In the genomic region with DNA sequence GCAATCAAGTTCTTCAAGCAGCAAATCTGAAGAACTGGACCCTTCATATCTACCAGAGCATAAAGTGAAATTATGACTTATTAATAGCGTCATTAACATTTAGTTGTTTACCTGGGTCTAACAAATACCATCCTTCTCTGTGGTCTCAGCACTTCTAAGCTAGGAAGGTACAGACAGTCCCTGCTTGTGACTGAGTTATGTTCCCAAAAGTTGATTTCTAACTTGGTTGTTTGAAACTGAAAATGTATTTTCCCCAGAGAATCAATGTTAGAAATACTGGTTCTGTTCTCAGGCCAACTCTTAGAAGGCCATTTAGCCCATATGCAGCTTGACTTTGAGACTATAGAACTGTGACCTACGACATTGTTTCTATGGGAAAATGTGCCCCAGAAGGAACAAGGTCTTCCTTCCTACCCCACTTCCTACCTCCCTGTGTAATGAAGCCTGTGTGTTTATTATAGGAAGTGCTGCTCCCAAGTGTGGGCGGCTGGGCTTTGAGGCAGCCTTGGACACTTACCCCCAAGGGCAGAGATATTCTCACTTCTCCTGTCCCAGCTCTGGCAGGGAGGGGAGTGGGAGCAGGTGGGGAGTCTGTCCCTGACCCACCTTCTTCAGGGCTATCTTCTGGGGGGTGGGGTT, we compare ENCODE assay signal across 8 cellular contexts. TPM values are rescaled to one million over a fixed set of nuclear protein-coding genes. Genes with fewer than 3 reads are reported as not detected.
A peak's percentile ranks its signal among the peaks of the same experiment; 100 is the strongest.
DNase-seq lines count a peak whose midpoint lies in the region; ATAC-seq and TF ChIP-seq lines count a peak whose summit lies in the region.
"Had no signal": no experiment of that assay in that cellular context is flagged by ENCODE, and none has a peak within 500 bp of the region (broad histone marks: within the 10 kb centered on the region; RNA-seq: fewer than 3 reads in every experiment).

No MANE protein-coding gene starts in this region.

- peak overlapping the region; percentile 89 for H3K27ac Mint-ChIP-seq in memory B cell

- no peaks in the 10 kb centered on the region for H3K9me2 ChIP-seq in GM23248 (ENCODE audit: insufficient read depth)

- in situ Hi-C loops in GM23248 (cut with MboI) (no loop called here), IMR-90 (cut with MboI; ENCODE audit: low sequenced_read_pairs) (loop anchor here (25.0 kb wide), 1 partner anchor 655 kb away; no protein-coding TSS in a partner anchor)

- no peak for TF ChIP-seq EP300 in stomach (IDR thresholded peaks at IDR 0.05)

- H2BK15ac ChIP-seq in IMR-90 (ENCODE audit: low read depth, low read length) = no peak overlapping the region

- TF ChIP-seq POLR2A in IMR-90 (IDR thresholded peaks at IDR 0.05; ENCODE audit: low read depth, low read length) (no peak), stomach (IDR thresholded peaks at IDR 0.05) (no peak)

- H3K9me3 ChIP-seq in GM23248 (ENCODE audit: low read depth) (no peaks in the 10 kb centered on the region), IMR-90 (ENCODE audit: control insufficient read depth, insufficient read depth, low read length) (no peaks in the 10 kb centered on the region), stomach (no peaks in the 10 kb centered on the region)

- POLR2A ChIA-PET in IMR-90 (lab: Charles Lee; ENCODE audit: unreplicated experiment) = no interaction called here

- no peak overlapping the region for H3K56ac ChIP-seq in IMR-90 (ENCODE audit: extremely low read depth, insufficient read depth, low read length)

- no peak overlapping the region; a peak in 1 of 4 replicates for H4K8ac ChIP-seq in IMR-90 (ENCODE audit: low read depth in 2 of 2, low read length in 2 of 2)

- no peak for TF ChIP-seq RAD21 in IMR-90 (IDR thresholded peaks at IDR 0.05; ENCODE audit: low read length)

- H3F3A ChIP-seq in GM23248 (ENCODE audit: insufficient read depth) = peaks cover 14% of the 10 kb centered on the region

- H3K9me3 Mint-ChIP-seq in memory B cell = peaks cover 1% of the 10 kb centered on the region

- peaks cover 24% of the 10 kb centered on the region for H3K4me1 ChIP-seq in GM23248 (ENCODE audit: insufficient read depth)
- peaks cover 7% of the 10 kb centered on the region; the same call in 1 of the 2 replicates for H3K4me1 ChIP-seq in IMR-90 (ENCODE audit: control insufficient read depth, insufficient read depth, low read length)
- H3K4me1 ChIP-seq in stomach = peaks cover 11 to 35% (median 28%) of the 10 kb centered on the region in 4 donors

- H3K4me3 ChIP-seq in GM23248 = no peak overlapping the region
- no peak overlapping the region for H3K4me3 ChIP-seq in IMR-90 (ENCODE audit: insufficient read depth, low read depth, low read length)
- no peak overlapping the region for H3K4me3 ChIP-seq in stomach

- no peaks in the 10 kb centered on the region for H3K36me3 Mint-ChIP-seq in memory B cell

- H4K5ac ChIP-seq in IMR-90 (ENCODE audit: low read depth, low read length) = no peak overlapping the region; the same call in 1 of the 2 replicates

- no peaks in the 10 kb centered on the region for H3K79me2 ChIP-seq in GM23248 (ENCODE audit: insufficient read depth)

- TF ChIP-seq CTCF in IMR-90 (conservative IDR thresholded peaks at IDR 0.05; ENCODE audit: low read depth, low read length) = no peak
- no peak for TF ChIP-seq CTCF in stomach (IDR thresholded peaks at IDR 0.05)

- H3K4me3 Mint-ChIP-seq in memory B cell = peak overlapping the region; percentile 44
- H3K4me3 Mint-ChIP-seq: naive B cell had no signal

- no peak for DNase-seq in GM23248
- no peak for DNase-seq in IMR-90
- DNase-seq in memory B cell (ENCODE audit: low spot score in 2 of 2) = no peak
- no peak for DNase-seq in SK-N-DZ (ENCODE audit: low spot score)
- DNase-seq in dedifferentiated amniotic fluid mesenchymal stem cell (ENCODE audit: extremely low spot score) = no peak
- DNase-seq in stomach = no peak
- DNase-seq: naive B cell had no signal

- H3K79me1 ChIP-seq in IMR-90 (ENCODE audit: low read depth in 1 of 2, low read length in 2 of 2) = 0 out of 4 replicates have a peak, but pooled peaks cover 0 to under 1% of the 10 kb centered on the region in 2 experiments

- no peak overlapping the region for H3K23ac ChIP-seq in IMR-90 (ENCODE audit: low read depth, low read length)

- H3K27ac ChIP-seq in GM23248 (no peak overlapping the region), IMR-90 (ENCODE audit: insufficient read depth, low read length) (no peak overlapping the region), stomach (no peak overlapping the region)

- peaks cover 1% of the 10 kb centered on the region for H3K9me1 ChIP-seq in IMR-90 (ENCODE audit: insufficient read depth, low read length)

- no peak overlapping the region for H3K4me2 ChIP-seq in GM23248 (ENCODE audit: unreplicated experiment)
- peak overlapping the region; percentile 16; the same call in 1 of the 2 replicates for H3K4me2 ChIP-seq in IMR-90 (ENCODE audit: low read depth, low read length)

- H3K9ac ChIP-seq in GM23248 = no peak overlapping the region
- no peak overlapping the region for H3K9ac ChIP-seq in IMR-90 (ENCODE audit: low read depth, low read length)

- no peaks in the 10 kb centered on the region for H3K36me3 ChIP-seq in GM23248 (ENCODE audit: low read depth)
- H3K36me3 ChIP-seq in IMR-90 (ENCODE audit: control insufficient read depth, insufficient read depth, low read length) = no peaks in the 10 kb centered on the region
- no peaks in the 10 kb centered on the region for H3K36me3 ChIP-seq in stomach

- no TSS peak for BruUV-seq in IMR-90 (replicated peaks; lab: Mats Ljungman, UMichigan)

- H2BK20ac ChIP-seq in IMR-90 (ENCODE audit: low read depth, low read length) = 0 out of 2 replicates have a peak overlapping the region, but pooled peaks have one; percentile 28

- H2AK5ac ChIP-seq in IMR-90 (ENCODE audit: low read depth, low read length) = peak overlapping the region; percentile 29; the same call in 1 of the 2 replicates

- no peaks in the 10 kb centered on the region for H3K27me3 ChIP-seq in GM23248 (replicated peaks; ENCODE audit: insufficient read depth)
- H3K27me3 ChIP-seq in IMR-90 (ENCODE audit: control insufficient read depth, insufficient read depth, low read length) = no peaks in the 10 kb centered on the region
- no peaks in the 10 kb centered on the region for H3K27me3 ChIP-seq in stomach

- no peak overlapping the region; the same call in 1 of the 2 replicates for H4K91ac ChIP-seq in IMR-90 (ENCODE audit: insufficient read depth, low read depth, low read length)

- intact Hi-C loops in IMR-90 (cut with micrococcal nuclease) = no loop called here
- intact Hi-C loops in stomach (cut with DNase I; ENCODE audit: low total_unique reads) = no loop called here

- H3K4me1 Mint-ChIP-seq in memory B cell = peaks cover 28% of the 10 kb centered on the region

- no peak overlapping the region for H2AK9ac ChIP-seq in IMR-90 (replicated peaks; ENCODE audit: low read depth, low read length, poor library complexity)

- H3K18ac ChIP-seq in IMR-90 (ENCODE audit: low read depth, low read length) = peak overlapping the region; percentile 72; the same call in 1 of the 2 replicates

- 0 out of 2 replicates have a peak overlapping the region, but pooled peaks have one; percentile 28 for H3K14ac ChIP-seq in IMR-90 (replicated peaks; ENCODE audit: low read depth, low read length)

- H2AFZ ChIP-seq in GM23248 = peak overlapping the region; percentile 3; the same call in 1 of the 2 replicates
- H2AFZ ChIP-seq in IMR-90 (replicated peaks; ENCODE audit: low read length, poor library complexity) = peak overlapping the region; percentile 72

- H3K27me3 Mint-ChIP-seq in memory B cell = no peaks in the 10 kb centered on the region

- 86 to 93% methylated on average over 3 of the region's 3 CpGs for WGBS in GM23248 (ENCODE audit: low coverage in 1 of 2, low lambda C conversion rate in 2 of 2, missing lambda C conversion rate in 2 of 2), 2 experiments
- WGBS in IMR-90 (ENCODE audit: extremely low coverage in 2 of 2, insufficient read length in 1 of 2), 2 experiments = no CpG with 5 or more reads among the region's 3 CpGs
- WGBS in stomach, 5 donors = 69 to 73% (median 71%) methylated on average over 3 of the region's 3 CpGs

- dilution Hi-C loops in IMR-90 (cut with HindIII; ENCODE audit: low sequenced_read_pairs, unreplicated experiment) = no loop called here

- H4K20me1 ChIP-seq in GM23248 (ENCODE audit: insufficient read depth) (no peaks in the 10 kb centered on the region), IMR-90 (ENCODE audit: insufficient read depth, low read length) (no peaks in the 10 kb centered on the region)

- peak overlapping the region; percentile 1 for H2BK5ac ChIP-seq in IMR-90 (ENCODE audit: low read depth, low read length, poor library complexity, severe bottlenecking)

- ATAC-seq in GM18907 (IDR thresholded peaks at IDR 0.05; ENCODE audit: unreplicated experiment) = peak; percentile 52
- ATAC-seq in IMR-90 (ENCODE audit: low read depth) = peak; percentile 31
- no peak for ATAC-seq in memory B cell (ENCODE audit: low read depth)

- CTCF ChIA-PET in IMR-90 (lab: Yijun Ruan, JAX) = interaction anchor here (0.6 to 0.9 kb wide), 2 partner anchors 101 to 218 kb away, joined by 3 to 4 read pairs; no protein-coding TSS in a partner anchor

- no peak overlapping the region for H2BK120ac ChIP-seq in IMR-90 (ENCODE audit: low read depth, low read length)

- H3K4ac ChIP-seq in IMR-90 (ENCODE audit: low read depth, low read length) = no peak overlapping the region

TF ChIP-seq in IMR-90, 13 proteins besides CTCF, POLR2A, EP300 and RAD21 (continues in another document):
- TF ChIP-seq SMC3 (IDR thresholded peaks at IDR 0.05; ENCODE audit: low read depth, low read length) = no peak

RNA-seq across cellular contexts. Expression of gene MAPK6, which starts 12.2 kb away (rescaled TPM):
- 55.4 and 69.3 TPM in 2 replicates for total RNA-seq in GM23248 (2014; rRNA removed; shearing (Covaris generic))
- 36.0 and 36.5 TPM in 2 replicates for polyA plus RNA-seq in GM23248 (2016; fragmentation: Nextera tagmentation; extraction: Ambion mirVana)
- total RNA-seq in IMR-90 (2012; rRNA removed) = 60.6 and 84.2 TPM in 2 replicates
- polyA plus RNA-seq in IMR-90 (2012; rRNA removed) = 17.9 and 22.6 TPM in 2 replicates
- polyA plus RNA-seq in IMR-90 (2012; cell fraction: cytosol; rRNA removed) = 5.0 and 5.8 TPM in 2 replicates
- polyA plus RNA-seq in IMR-90 (2012; cell fraction: nucleus; rRNA removed; ENCODE audit: low replicate concordance) = 2.0 and 13.3 TPM in 2 replicates
- polyA plus RNA-seq in SK-N-DZ (2014; cell fraction: cytosol; rRNA removed) = 41.8 and 47.4 TPM in 2 replicates
- polyA plus RNA-seq in SK-N-DZ (2014; cell fraction: nucleus; rRNA removed) = 16.2 and 16.5 TPM in 2 replicates
- 100 to 1,000 TPM in 1 of 5 donors, 10 to 100 TPM in 3, 1 to 10 TPM in 1; 2.3 to 159 (median 26.8) TPM for total RNA-seq in stomach
- polyA plus RNA-seq in stomach = 10 to 100 TPM in 2 of 3 donors, 1 to 10 TPM in 1; 8.3 to 13.3 (median 10.1) TPM

RNA-seq across cellular contexts. Expression of gene LEO1, which starts 35.2 kb away (rescaled TPM):
- total RNA-seq in GM23248 (2014; rRNA removed; shearing (Covaris generic)) = 28.1 and 33.6 TPM in 2 replicates
- polyA plus RNA-seq in GM23248 (2016; fragmentation: Nextera tagmentation; extraction: Ambion mirVana) = 34.1 and 36.0 TPM in 2 replicates
- total RNA-seq in IMR-90 (2012; rRNA removed) = 11.5 and 30.3 TPM in 2 replicates
- polyA plus RNA-seq in IMR-90 (2012; rRNA removed) = 7.7 and 9.0 TPM in 2 replicates
- polyA plus RNA-seq in IMR-90 (2012; cell fraction: cytosol; rRNA removed) = 1.0 and 2.2 TPM in 2 replicates
- 0.42 and 3.6 TPM in 2 replicates for polyA plus RNA-seq in IMR-90 (2012; cell fraction: nucleus; rRNA removed; ENCODE audit: low replicate concordance)
- polyA plus RNA-seq in SK-N-DZ (2014; cell fraction: cytosol; rRNA removed) = 35.2 and 38.3 TPM in 2 replicates
- 21.0 and 23.0 TPM in 2 replicates for polyA plus RNA-seq in SK-N-DZ (2014; cell fraction: nucleus; rRNA removed)
- total RNA-seq in stomach = 10 to 100 TPM in 3 of 5 donors, 1 to 10 TPM in 1, under 1 TPM in 1; 0.58 to 16.3 (median 10.6) TPM
- polyA plus RNA-seq in stomach = 10 to 100 TPM in 2 of 3 donors, 1 to 10 TPM in 1; 9.5 to 13.7 (median 11.8) TPM
